1 cellular context compared by ENCODE assay signal in genomic region chr10:52316500-52316899, GRCh38.
TF ChIP-seq lines count a peak whose summit lies in the region.

No MANE protein-coding gene starts in this region.

TF ChIP-seq in endothelial cell of umbilical vein, 7 proteins besides CTCF, POLR2A, EP300 and RAD21 (continued from another document):
- TF ChIP-seq JUN (IDR thresholded peaks at IDR 0.05; ENCODE audit: borderline replicate concordance, insufficient read depth, insufficient read length, low read depth) (no peak), POLR2AphosphoS5 (IDR thresholded peaks at IDR 0.05; ENCODE audit: insufficient read depth, low read depth, low read length) (peak; percentile 15), MAX (IDR thresholded peaks at IDR 0.05; ENCODE audit: insufficient read depth, insufficient read length) (no peak), FOS (IDR thresholded peaks at IDR 0.05; ENCODE audit: borderline replicate concordance, insufficient read depth, low read length) (no peak), MYC (IDR thresholded peaks at IDR 0.05; ENCODE audit: low read depth, low read length) (no peak)
TF ChIP-seq in endothelial cell of umbilical vein: peak in this region for 1.
